ENCODE assay signal across 16 cellular contexts in the genomic region with DNA sequence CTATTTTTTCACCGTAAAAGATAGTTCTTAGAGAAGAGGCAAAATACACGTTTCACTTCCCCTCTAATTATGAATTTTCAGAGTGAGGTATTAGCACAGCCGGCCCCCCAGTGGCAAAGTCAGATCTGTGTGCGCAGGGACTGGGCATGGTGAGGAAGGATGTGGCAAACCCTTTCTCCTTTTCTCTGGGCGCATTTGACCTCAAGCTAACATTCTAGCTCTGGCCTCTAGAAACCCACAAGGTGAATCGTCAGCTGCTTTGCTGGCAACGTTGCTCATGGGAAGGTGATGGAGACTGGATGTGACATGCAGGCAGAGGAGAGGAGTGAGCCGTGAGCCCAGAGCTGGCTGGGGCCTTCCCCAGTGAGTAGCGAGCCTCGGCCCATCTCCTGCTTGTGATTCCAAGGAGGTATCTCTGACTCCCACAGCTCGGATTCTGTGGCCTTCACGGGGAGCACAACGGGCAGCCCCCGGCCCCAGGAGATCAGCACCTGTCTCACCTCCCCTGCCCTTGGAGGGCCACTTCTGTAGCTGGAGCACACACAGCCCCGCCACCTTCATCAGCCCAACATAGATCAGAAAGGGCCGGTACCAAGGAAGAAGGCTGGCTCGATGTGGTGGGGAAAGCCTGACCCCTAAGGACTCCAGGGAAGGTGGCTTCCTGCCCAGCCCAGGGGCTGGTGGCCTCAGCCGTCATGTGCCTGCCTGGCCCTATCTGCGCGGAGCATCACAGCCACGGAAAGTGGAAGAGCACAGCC.
DNase-seq lines count a peak whose midpoint lies in the region; ATAC-seq and TF ChIP-seq lines count a peak whose summit lies in the region.
"Had no signal": no experiment of that assay in that cellular context is flagged by ENCODE, and none has a peak within 500 bp of the region (broad histone marks: within the 10 kb centered on the region; RNA-seq: fewer than 3 reads in every experiment).

No MANE protein-coding gene starts in this region.

- H3K9ac ChIP-seq in MM.1S (ENCODE audit: low read length), result no peak overlapping the region
- H3K9ac ChIP-seq: KMS-11 had no signal

- H3K9me3 ChIP-seq in MM.1S (replicated peaks; ENCODE audit: insufficient read depth, low read length), result no peaks in the 10 kb centered on the region
- no peaks in the 10 kb centered on the region for H3K9me3 ChIP-seq in hepatocyte (ENCODE audit: low read depth)
- H3K9me3 ChIP-seq: ovary, uterus had no signal

- no peak overlapping the region for H3K27ac Mint-ChIP-seq in stimulated activated naive CD8-positive, alpha-beta T cell treated with anti-CD3 and anti-CD28 coated beads, Interleukin-15, amount 100 ng/mL, for 72 hours
- H3K27ac Mint-ChIP-seq: activated naive CD8-positive, alpha-beta T cell; GM23338 had no signal

- WGBS in hepatocyte (ENCODE audit: low lambda C conversion rate, missing lambda C conversion rate), result 89% methylated on average over 20 of the region's 21 CpGs

- no peaks in the 10 kb centered on the region for H3K9me2 ChIP-seq in MM.1S (replicated peaks; ENCODE audit: insufficient read depth, low read length)
- no peaks in the 10 kb centered on the region for H3K9me2 ChIP-seq in hepatocyte (replicated peaks; ENCODE audit: insufficient read depth)

- H3K4me2 ChIP-seq in MM.1S (ENCODE audit: low read depth, low read length), result no peak overlapping the region
- H3K4me2 ChIP-seq in hepatocyte, result no peak overlapping the region
- H3K4me2 ChIP-seq: GM23338, KMS-11 had no signal

- no peaks in the 10 kb centered on the region for H3K79me2 ChIP-seq in MM.1S (ENCODE audit: low read length)
- no peaks in the 10 kb centered on the region for H3K79me2 ChIP-seq in hepatocyte

- H3K27me3 ChIP-seq in MM.1S (replicated peaks; ENCODE audit: insufficient read depth, low read length) (peaks cover 100% of the 10 kb centered on the region), brain microvascular endothelial cell (replicated peaks) (no peaks in the 10 kb centered on the region), hepatocyte (no peaks in the 10 kb centered on the region)
- H3K27me3 ChIP-seq: ovary, uterus had no signal

- ATAC-seq in stimulated activated naive CD8-positive, alpha-beta T cell treated with anti-CD3 and anti-CD28 coated beads, Interleukin-15, amount 100 ng/mL, for 72 hours, result peak; percentile 92
- ATAC-seq in stimulated activated naive CD8-positive, alpha-beta T cell treated with anti-CD3 and anti-CD28 coated beads, Interleukin-15, Interleukin-2, amounts not matched to agents 100 U/mL and 50 U/mL, for 24 hours, result no peak
- ATAC-seq in HG02759 (IDR thresholded peaks at IDR 0.05; ENCODE audit: unreplicated experiment), result peak; percentile 83
- ATAC-seq: GM23338 had no signal

- no peaks in the 10 kb centered on the region for H3F3A ChIP-seq in MM.1S (ENCODE audit: insufficient read depth, low read length)

- no peaks in the 10 kb centered on the region for H3K9me3 Mint-ChIP-seq in stimulated activated naive CD8-positive, alpha-beta T cell treated with anti-CD3 and anti-CD28 coated beads, Interleukin-15, amount 100 ng/mL, for 72 hours

- H3K4me1 ChIP-seq in MM.1S (ENCODE audit: low read length) (no peaks in the 10 kb centered on the region), hepatocyte (ENCODE audit: insufficient read depth) (no peaks in the 10 kb centered on the region)
- H3K4me1 ChIP-seq: uterus had no signal

- H3K36me3 ChIP-seq in MM.1S (replicated peaks; ENCODE audit: insufficient read depth, low read length), result no peaks in the 10 kb centered on the region
- no peaks in the 10 kb centered on the region for H3K36me3 ChIP-seq in brain microvascular endothelial cell (replicated peaks)
- H3K36me3 ChIP-seq in hepatocyte (replicated peaks; ENCODE audit: insufficient read depth, low read depth), result no peaks in the 10 kb centered on the region
- H3K36me3 ChIP-seq: ovary, uterus had no signal

- H4K20me1 ChIP-seq in MM.1S (ENCODE audit: insufficient read depth, low read length) (no peaks in the 10 kb centered on the region), hepatocyte (ENCODE audit: insufficient read depth, poor library complexity, severe bottlenecking) (no peaks in the 10 kb centered on the region)

- no peak for TF ChIP-seq CTCF in MM.1S (IDR thresholded peaks at IDR 0.05; ENCODE audit: low read length)
- no peak for TF ChIP-seq CTCF in brain microvascular endothelial cell (IDR thresholded peaks at IDR 0.05; ENCODE audit: low read depth, low read length, missing control alignments)
- no peak for TF ChIP-seq CTCF in hepatocyte (IDR thresholded peaks at IDR 0.05; ENCODE audit: poor library complexity)

- in situ Hi-C loops in brain microvascular endothelial cell (cut with HindIII; ENCODE audit: low pct_ligation_motif_present, low sequenced_read_pairs), result no loop called here

- no peak overlapping the region for H3K27ac ChIP-seq in MM.1S (ENCODE audit: low read length)
- no peak overlapping the region for H3K27ac ChIP-seq in brain microvascular endothelial cell
- no peak overlapping the region for H3K27ac ChIP-seq in hepatocyte
- H3K27ac ChIP-seq: KMS-11, ovary, uterus had no signal

- H2AFZ ChIP-seq in MM.1S (ENCODE audit: low read length), result no peak overlapping the region
- H2AFZ ChIP-seq in hepatocyte, result no peak overlapping the region
- H2AFZ ChIP-seq: GM23338 had no signal

- H3K4me1 Mint-ChIP-seq in stimulated activated naive CD8-positive, alpha-beta T cell treated with anti-CD3 and anti-CD28 coated beads, Interleukin-15, amount 100 ng/mL, for 72 hours, result peaks cover 19% of the 10 kb centered on the region
- H3K4me1 Mint-ChIP-seq: GM23338 had no signal

- DNase-seq in stimulated activated naive CD8-positive, alpha-beta T cell treated with anti-CD3 and anti-CD28 coated beads, Interleukin-15, amount 100 ng/mL, for 72 hours, result peak in 1 of 2 donors; percentile 49
- no peak for DNase-seq in stimulated activated naive CD8-positive, alpha-beta T cell treated with anti-CD3 and anti-CD28 coated beads, Interleukin-15, Interleukin-2, amounts not matched to agents 100 U/mL and 50 U/mL, for 24 hours
- DNase-seq in MM.1S (peak; percentile 9), brain microvascular endothelial cell (no peak), SK-N-DZ (ENCODE audit: low spot score) (no peak), hepatocyte (ENCODE audit: low spot score) (no peak)
- DNase-seq in activated T-cell treated with anti-CD3 and anti-CD28 coated beads, Interleukin-2, amount 50 U/mL, for 48 hours, result no peak
- DNase-seq: cerebellar nuclear complex, erythroblast, NCI-H2171, ovary, uterus had no signal

- H3K27me3 Mint-ChIP-seq in stimulated activated naive CD8-positive, alpha-beta T cell treated with anti-CD3 and anti-CD28 coated beads, Interleukin-15, amount 100 ng/mL, for 72 hours, result peaks cover 16% of the 10 kb centered on the region
- H3K27me3 Mint-ChIP-seq: activated naive CD8-positive, alpha-beta T cell had no signal

- H3K4me3 Mint-ChIP-seq in stimulated activated naive CD8-positive, alpha-beta T cell treated with anti-CD3 and anti-CD28 coated beads, Interleukin-15, amount 100 ng/mL, for 72 hours, result no peak overlapping the region
- H3K4me3 Mint-ChIP-seq: activated naive CD8-positive, alpha-beta T cell; GM23338 had no signal

- no peak overlapping the region for H3K4me3 ChIP-seq in MM.1S (ENCODE audit: low read length)
- no peak overlapping the region for H3K4me3 ChIP-seq in brain microvascular endothelial cell (ENCODE audit: low read depth, low read length)
- no peak overlapping the region for H3K4me3 ChIP-seq in hepatocyte
- H3K4me3 ChIP-seq: GM23338, ovary, uterus had no signal
